ENCODE assay signal across 17 cellular contexts in genomic region chr15:72078887-72079286, GRCh38. TPM values are rescaled to one million over a fixed set of nuclear protein-coding genes. Genes with fewer than 3 reads are reported as not detected.
A peak's percentile ranks its signal among the peaks of the same experiment; 100 is the strongest.
DNase-seq lines count a peak whose midpoint lies in the region; ATAC-seq and TF ChIP-seq lines count a peak whose summit lies in the region.
"Had no signal": no experiment of that assay in that cellular context is flagged by ENCODE, and none has a peak within 500 bp of the region (broad histone marks: within the 10 kb centered on the region; RNA-seq: fewer than 3 reads in every experiment).

No MANE protein-coding gene starts in this region.

- POLR2A ChIA-PET in OCI-LY7 (lab: Charles Lee) = interaction anchor here (0.5 to 1.2 kb wide), 6 partner anchors 11 to 34 kb away, joined by 3 to 5 read pairs (median 3); no protein-coding TSS in a partner anchor

- peak overlapping the region; percentile 95 for H3K27ac ChIP-seq in OCI-LY7 (ENCODE audit: low read depth, low read length, poor library complexity, severe bottlenecking)
- H3K27ac ChIP-seq: epithelial cell of prostate, heart right ventricle, HL-60, Peyer's patch, right atrium auricular region had no signal

- no peaks in the 10 kb centered on the region for H3K9me2 ChIP-seq in OCI-LY7 (ENCODE audit: insufficient read depth, low read length)

- no peaks in the 10 kb centered on the region for H3K9me3 ChIP-seq in OCI-LY7 (ENCODE audit: low read length)
- H3K9me3 ChIP-seq: heart right ventricle, Peyer's patch, right atrium auricular region had no signal

- peak overlapping the region; percentile 52; the same call in 1 of the 2 replicates for H2AFZ ChIP-seq in OCI-LY7 (ENCODE audit: low read length)

- TF ChIP-seq CTCF in GM10266 (IDR thresholded peaks at IDR 0.05; ENCODE audit: control insufficient read depth, insufficient read depth, low read depth, missing control alignments) (no peak), OCI-LY7 (conservative IDR thresholded peaks at IDR 0.05; ENCODE audit: low read length) (no peak)

- DNase-seq in GM10266 (ENCODE audit: extremely low spot score) (peak; percentile 26), OCI-LY7 (ENCODE audit: low spot score) (peak; percentile 85), NCI-H748 treated with DMSO at 0.1 percent for 48 hours (lab: John Stamatoyannopoulos, UW) (no peak), GM03348 (ENCODE audit: low spot score) (no peak)
- no peak for DNase-seq in stimulated activated CD4-positive, alpha-beta T cell treated with anti-CD3 and anti-CD28 coated beads, Interleukin-1b, Interleukin-23, amount 100 ng/mL, for 48 hours
- DNase-seq: activated CD4-positive, alpha-beta T cell treated with anti-CD3 and anti-CD28 coated beads, Interleukin-2, amount 10 ng/mL, durations not matched to agents 7 days and 5 days; heart right ventricle; naive thymus-derived CD4-positive, alpha-beta T cell; NCI-H2227 treated with DMSO at 0.1 percent for 48 hours; Peyer's patch had no signal

- CTCF ChIA-PET in OCI-LY7 (lab: Charles Lee; ENCODE audit: unreplicated experiment) = no interaction called here

- H3K79me2 ChIP-seq in OCI-LY7 (ENCODE audit: insufficient read depth, low read depth, low read length) = peaks cover 49% of the 10 kb centered on the region

- no TSS peak for BruUV-seq in OCI-LY7 (replicated peaks; lab: Mats Ljungman, UMichigan)

- H3K36me3 ChIP-seq in OCI-LY7 (ENCODE audit: insufficient read depth, low read length) = no peaks in the 10 kb centered on the region; the same call in 1 of the 2 replicates
- H3K36me3 ChIP-seq: heart right ventricle, Peyer's patch, right atrium auricular region had no signal

- peaks cover 70% of the 10 kb centered on the region for H3K4me1 ChIP-seq in OCI-LY7 (ENCODE audit: insufficient read depth, low read length, poor library complexity, severe bottlenecking)
- H3K4me1 ChIP-seq: Peyer's patch had no signal

- peak overlapping the region; percentile 58 for H3K4me3 ChIP-seq in OCI-LY7 (ENCODE audit: low read depth, low read length, poor library complexity, severe bottlenecking)
- H3K4me3 ChIP-seq: heart right ventricle, Peyer's patch, right atrium auricular region had no signal

- no peaks in the 10 kb centered on the region for H4K20me1 ChIP-seq in OCI-LY7 (ENCODE audit: insufficient read depth, low read length)

- peak overlapping the region; percentile 92 for H3K4me2 ChIP-seq in OCI-LY7 (ENCODE audit: low read length)

- ATAC-seq in GM19452 (IDR thresholded peaks at IDR 0.05; ENCODE audit: unreplicated experiment) (peak; percentile 85), HG03135 (IDR thresholded peaks at IDR 0.05; ENCODE audit: unreplicated experiment) (peak; percentile 74), GM21447 (IDR thresholded peaks at IDR 0.05; ENCODE audit: unreplicated experiment) (no peak)
- ATAC-seq: heart right ventricle; left lobe of liver; naive thymus-derived CD4-positive, alpha-beta T cell had no signal

- intact Hi-C loops in OCI-LY7 (cut with micrococcal nuclease; ENCODE audit: unreplicated experiment) = no loop called here

RNA-seq across cellular contexts. Expression of gene MYO9A, which starts 39.1 kb away (rescaled TPM):
- total RNA-seq in OCI-LY7 (2014; rRNA removed; shearing (Covaris generic)) = 26.2 and 26.4 TPM in 2 replicates
- 119 and 125 TPM in 2 replicates for total RNA-seq in OCI-LY7 (2022)

RNA-seq across cellular contexts. Expression of gene SENP8, which starts 39.3 kb away (rescaled TPM):
- total RNA-seq in OCI-LY7 (2014; rRNA removed; shearing (Covaris generic)) = 0.69 and 2.8 TPM in 2 replicates
- total RNA-seq in OCI-LY7 (2022) = 3.9 and 4.6 TPM in 2 replicates

Comparison
In these comparisons a context has a peak if more than half of its experiments do, and no peak if none do; other contexts are left out.
1. DNase-seq: peak in GM10266 (single experiment) and OCI-LY7 (single experiment); none in NCI-H748 treated with DMSO at 0.1 percent for 48 hours (single experiment), stimulated activated CD4-positive, alpha-beta T cell treated with anti-CD3 and anti-CD28 coated beads, Interleukin-1b, Interleukin-23, amount 100 ng/mL, for 48 hours (single experiment) and GM03348 (single experiment).